Comparison of ENCODE assay signal across 8 cellular contexts in the genomic region with DNA sequence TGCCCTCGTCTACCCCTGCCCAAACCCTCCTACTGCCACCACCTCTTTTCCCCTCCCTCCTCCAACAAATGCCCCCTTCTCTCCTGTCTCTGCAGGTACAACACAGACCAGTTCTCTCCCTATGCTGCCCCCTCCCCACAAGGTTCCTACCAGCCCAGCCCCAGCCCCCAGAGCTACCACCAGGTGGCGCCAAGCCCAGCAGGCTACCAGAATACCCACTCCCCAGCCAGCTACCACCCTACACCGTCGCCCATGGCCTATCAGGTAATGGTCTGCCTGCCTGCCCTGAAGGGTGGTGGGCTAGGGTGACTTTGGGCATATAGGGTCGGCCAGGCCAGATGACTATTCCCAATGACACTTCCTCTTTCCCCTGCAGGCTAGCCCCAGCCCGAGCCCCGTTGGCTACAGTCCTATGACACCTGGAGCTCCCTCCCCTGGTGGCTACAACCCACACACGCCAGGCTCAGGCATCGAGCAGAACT. TPM values are rescaled to one million over a fixed set of nuclear protein-coding genes. Genes with fewer than 3 reads are reported as not detected.
DNase-seq lines count a peak whose midpoint lies in the region; ATAC-seq, FAIRE-seq and TF ChIP-seq lines count a peak whose summit lies in the region.

No MANE protein-coding gene starts in this region.

- intact Hi-C loops in HepG2 (cut with micrococcal nuclease; ENCODE audit: unreplicated experiment), result loop anchor here (1.0 kb wide), 1 partner anchor 58 kb away; a partner anchor contains a TSS

- POLR2A ChIA-PET in HepG2 (lab: Yijun Ruan, JAX), result interaction anchor here (0.9 to 1.2 kb wide), 2 partner anchors 38 to 62 kb away, joined by 3 read pairs; a partner anchor contains a TSS

- H4K20me1 ChIP-seq in HepG2 (ENCODE audit: insufficient read depth, low read length), result no peaks in the 10 kb centered on the region

- H3K27ac ChIP-seq in HepG2 (ENCODE audit: extremely low read length, insufficient read depth, low read length), result no peak overlapping the region

- no peaks in the 10 kb centered on the region for H3K27me3 ChIP-seq in bronchial epithelial cell (ENCODE audit: control insufficient read depth, insufficient read depth, low read length)
- no peaks in the 10 kb centered on the region; a peak in 1 of 5 replicates for H3K27me3 ChIP-seq in HepG2 (ENCODE audit: control insufficient read depth in 1 of 2, insufficient read depth in 2 of 2, low read length in 2 of 2)

- H3K36me3 ChIP-seq in bronchial epithelial cell (ENCODE audit: control insufficient read depth, insufficient read depth, low read length) (peaks cover 57% of the 10 kb centered on the region), HepG2 (replicated peaks in 1 of 2; ENCODE audit: control insufficient read depth in 1 of 2, insufficient read depth in 2 of 2, low read length in 2 of 2) (peaks cover 34 to 68% of the 10 kb centered on the region in 2 experiments)

- peak; percentile 36 for DNase-seq in EH (ENCODE audit: low read depth)
- DNase-seq in NCI-H128 (lab: John Stamatoyannopoulos, UW; ENCODE audit: unreplicated experiment), result peak; percentile 7
- DNase-seq in activated CD4-positive, alpha-beta T cell treated with anti-CD3 and anti-CD28 coated beads for 1 hour, result peak; percentile 66
- DNase-seq in bronchial epithelial cell (ENCODE audit: low read depth), result no peak
- DNase-seq in HepG2 (ENCODE audit: low spot score), result peak; percentile 30
- peak; percentile 29 for DNase-seq in stimulated activated CD8-positive, alpha-beta memory T cell treated with anti-CD3 and anti-CD28 coated beads, Interleukin-12 subunit alpha, Interleukin-12 subunit beta, amount 100 ng/mL, for 4 hours (ENCODE audit: low read depth)
- no peak for DNase-seq in DMS153 treated with DMSO at 0.1 percent for 48 hours (lab: John Stamatoyannopoulos, UW; ENCODE audit: unreplicated experiment)

- H3K79me2 ChIP-seq in HepG2 (ENCODE audit: insufficient read depth, low read length), result no peaks in the 10 kb centered on the region

- BruUV-seq in HepG2 (replicated peaks; lab: Mats Ljungman, UMichigan), result no TSS peak

- H3K4me3 ChIP-seq in bronchial epithelial cell (ENCODE audit: low read depth, low read length) (no peak overlapping the region), HepG2 (replicated peaks in 1 of 3; ENCODE audit: insufficient read depth in 1 of 3, low read depth in 2 of 3, low read length in 3 of 3) (no peak overlapping the region)

- no peak overlapping the region for H3K9ac ChIP-seq in HepG2 (ENCODE audit: insufficient read depth, low read depth, low read length)

- ATAC-seq in HepG2 (peak; percentile 87), HG03378 (IDR thresholded peaks at IDR 0.05; ENCODE audit: unreplicated experiment) (no peak)

- TF ChIP-seq EP300 in HepG2 (IDR thresholded peaks at IDR 0.05; ENCODE audit: low read depth in 2 of 2, low read length in 2 of 2) (no peak), HepG2 (CRISPR knock-in tag; IDR thresholded peaks at IDR 0.05; ENCODE audit: borderline replicate concordance) (no peak)

- H3K9me3 ChIP-seq in HepG2 (ENCODE audit: low read length), result no peaks in the 10 kb centered on the region

- in situ Hi-C loops in HepG2 (cut with HindIII; ENCODE audit: extremely low pct_ligation_motif_present, low pct_unique_long_range_greater_than_20kb), result no loop called here

- no peak overlapping the region for H2AFZ ChIP-seq in HepG2 (ENCODE audit: low read length)

- TF ChIP-seq CTCF in bronchial epithelial cell (IDR thresholded peaks at IDR 0.05; ENCODE audit: insufficient read depth, low read length, severe bottlenecking) (peak; percentile 87), HepG2 (CRISPR knock-in tag; IDR thresholded peaks at IDR 0.05) (peak; percentile 90)

- 81% methylated on average over 6 of the region's 9 CpGs for WGBS in HepG2 (ENCODE audit: low lambda C conversion rate)

- CTCF ChIA-PET in HepG2 (lab: Yijun Ruan, JAX; ENCODE audit: low intra/inter-chr PET ratio, low total read pairs), result interaction anchor here (0.8 to 2.9 kb wide), 3 partner anchors 29 to 66 kb away, joined by 3 to 20 read pairs (median 3); a partner anchor contains a TSS

- FAIRE-seq in bronchial epithelial cell (lab: Jason Lieb, UNC), result no peak
- FAIRE-seq in HepG2 (lab: Jason Lieb, UNC), result no peak

- no peak for TF ChIP-seq POLR2A in HepG2 (IDR thresholded peaks at IDR 0.05; ENCODE audit: insufficient read depth in 1 of 2, low read depth in 2 of 2, low read length in 2 of 2)

- no peaks in the 10 kb centered on the region for H3K4me1 ChIP-seq in HepG2 (ENCODE audit: insufficient read depth, low read length)

- no peak overlapping the region for H3K4me2 ChIP-seq in HepG2 (ENCODE audit: low read depth, low read length)

- TF ChIP-seq RAD21 in HepG2 (CRISPR knock-in tag; IDR thresholded peaks at IDR 0.05), result peak; percentile 70

RNA-seq across cellular contexts. Expression of a gene that starts 6.5 kb away (rescaled TPM):
- total RNA-seq in bronchial epithelial cell (84.2 and 99.5 TPM in 2 replicates), HepG2 (2016; rRNA removed; fragmentation: Illumina TruSeq; extraction: Trizol) (89.1 and 91.1 TPM in 2 replicates)
- total RNA-seq in HepG2 (2016; cell fraction: cytosol; rRNA removed; fragmentation: Illumina TruSeq; extraction: Trizol; ENCODE audit: low read depth), result 37.5 and 47.3 TPM in 2 replicates
- 85.4 and 88.5 TPM in 2 replicates for total RNA-seq in HepG2 (2016; cell fraction: insoluble cytoplasmic fraction; rRNA removed; fragmentation: Illumina TruSeq; extraction: Trizol)
- 43.0 and 47.2 TPM in 2 replicates for total RNA-seq in HepG2 (2016; cell fraction: membrane; rRNA removed; fragmentation: Illumina TruSeq; extraction: Trizol)
- 57.0 and 65.5 TPM in 2 replicates for total RNA-seq in HepG2 (2016; cell fraction: nucleus; rRNA removed; fragmentation: Illumina TruSeq; extraction: Trizol)
- 90.0 and 92.5 TPM in 2 replicates for polyA plus RNA-seq in HepG2 (2011; rRNA removed)
- 85.2 and 108 TPM in 2 replicates for polyA plus RNA-seq in HepG2 (2011; cell fraction: cytosol; rRNA removed)
- 135 and 143 TPM in 2 replicates for polyA plus RNA-seq in HepG2 (2011; cell fraction: nucleus; rRNA removed)
- 65.0 and 84.2 TPM in 2 replicates for polyA plus RNA-seq in HepG2 (2012)
- polyA plus RNA-seq in HepG2 (2016; cell fraction: cytosol; fragmentation: Illumina TruSeq; extraction: Trizol; ENCODE audit: low read depth), result 41.8 and 47.0 TPM in 2 replicates
- 88.6 and 92.5 TPM in 2 replicates for polyA plus RNA-seq in HepG2 (2016; cell fraction: insoluble cytoplasmic fraction; fragmentation: Illumina TruSeq; extraction: Trizol; ENCODE audit: low read depth)
- polyA plus RNA-seq in HepG2 (2016; cell fraction: membrane; fragmentation: Illumina TruSeq; extraction: Trizol; ENCODE audit: low read depth), result 38.0 and 40.4 TPM in 2 replicates
- polyA plus RNA-seq in HepG2 (2016; cell fraction: nucleus; fragmentation: Illumina TruSeq; extraction: Trizol; ENCODE audit: insufficient read depth, low read depth), result 111 and 123 TPM in 2 replicates
- 121 and 194 TPM in 2 replicates for polyA minus RNA-seq in HepG2 (2011; rRNA and poly(A)+ RNA removed; ENCODE audit: low replicate concordance)
- 41.5 and 44.7 TPM in 2 replicates for polyA minus RNA-seq in HepG2 (2011; cell fraction: cytosol; rRNA and poly(A)+ RNA removed)
- 42.4 and 52.5 TPM in 2 replicates for polyA minus RNA-seq in HepG2 (2011; cell fraction: nucleus; rRNA and poly(A)+ RNA removed)

RNA-seq across cellular contexts. Expression of a gene that starts 24.6 kb away (rescaled TPM):
- 0.26 TPM in 1 of 2 replicates, not detected in the other for total RNA-seq in bronchial epithelial cell
- 0.35 and 0.53 TPM in 2 replicates for total RNA-seq in HepG2 (2016; rRNA removed; fragmentation: Illumina TruSeq; extraction: Trizol)
- 1.4 and 1.6 TPM in 2 replicates for total RNA-seq in HepG2 (2016; cell fraction: cytosol; rRNA removed; fragmentation: Illumina TruSeq; extraction: Trizol; ENCODE audit: low read depth)
- total RNA-seq in HepG2 (2016; cell fraction: insoluble cytoplasmic fraction; rRNA removed; fragmentation: Illumina TruSeq; extraction: Trizol), result 0.28 and 0.37 TPM in 2 replicates
- total RNA-seq in HepG2 (2016; cell fraction: membrane; rRNA removed; fragmentation: Illumina TruSeq; extraction: Trizol), result 0.90 and 0.93 TPM in 2 replicates
- total RNA-seq in HepG2 (2016; cell fraction: nucleus; rRNA removed; fragmentation: Illumina TruSeq; extraction: Trizol), result 0.16 and 0.31 TPM in 2 replicates
- polyA plus RNA-seq in HepG2 (2011; rRNA removed), result 0.55 and 0.60 TPM in 2 replicates
- polyA plus RNA-seq in HepG2 (2011; cell fraction: cytosol; rRNA removed), result 0.60 and 0.64 TPM in 2 replicates
- polyA plus RNA-seq in HepG2 (2011; cell fraction: nucleus; rRNA removed), result 0.27 and 0.33 TPM in 2 replicates
- polyA plus RNA-seq in HepG2 (2012), result 0.39 and 0.51 TPM in 2 replicates
- polyA plus RNA-seq in HepG2 (2016; cell fraction: cytosol; fragmentation: Illumina TruSeq; extraction: Trizol; ENCODE audit: low read depth), result 1.9 and 2.0 TPM in 2 replicates
- polyA plus RNA-seq in HepG2 (2016; cell fraction: insoluble cytoplasmic fraction; fragmentation: Illumina TruSeq; extraction: Trizol; ENCODE audit: low read depth), result 0.54 and 0.55 TPM in 2 replicates
- 0.90 and 1.1 TPM in 2 replicates for polyA plus RNA-seq in HepG2 (2016; cell fraction: membrane; fragmentation: Illumina TruSeq; extraction: Trizol; ENCODE audit: low read depth)
- polyA plus RNA-seq in HepG2 (2016; cell fraction: nucleus; fragmentation: Illumina TruSeq; extraction: Trizol; ENCODE audit: insufficient read depth, low read depth), result 0.41 TPM in 2 replicates
- 0.42 and 0.63 TPM in 2 replicates for polyA minus RNA-seq in HepG2 (2011; rRNA and poly(A)+ RNA removed; ENCODE audit: low replicate concordance)
- not detected in 2 replicates for polyA minus RNA-seq in HepG2 (2011; cell fraction: cytosol; rRNA and poly(A)+ RNA removed)
- polyA minus RNA-seq in HepG2 (2011; cell fraction: nucleus; rRNA and poly(A)+ RNA removed), result 0.25 and 0.39 TPM in 2 replicates

RNA-seq across cellular contexts. Expression of a gene that starts 28.8 kb away (rescaled TPM):
- total RNA-seq in bronchial epithelial cell, result 41.9 and 48.1 TPM in 2 replicates
- 34.9 and 48.2 TPM in 2 replicates for total RNA-seq in HepG2 (2016; rRNA removed; fragmentation: Illumina TruSeq; extraction: Trizol)
- 10.1 and 10.2 TPM in 2 replicates for total RNA-seq in HepG2 (2016; cell fraction: cytosol; rRNA removed; fragmentation: Illumina TruSeq; extraction: Trizol; ENCODE audit: low read depth)
- 31.0 and 56.4 TPM in 2 replicates for total RNA-seq in HepG2 (2016; cell fraction: insoluble cytoplasmic fraction; rRNA removed; fragmentation: Illumina TruSeq; extraction: Trizol)
- total RNA-seq in HepG2 (2016; cell fraction: membrane; rRNA removed; fragmentation: Illumina TruSeq; extraction: Trizol), result 24.1 and 24.5 TPM in 2 replicates
- total RNA-seq in HepG2 (2016; cell fraction: nucleus; rRNA removed; fragmentation: Illumina TruSeq; extraction: Trizol), result 40.8 and 47.1 TPM in 2 replicates
- polyA plus RNA-seq in HepG2 (2011; rRNA removed), result 49.0 and 51.7 TPM in 2 replicates
- 25.7 and 31.7 TPM in 2 replicates for polyA plus RNA-seq in HepG2 (2011; cell fraction: cytosol; rRNA removed)
- polyA plus RNA-seq in HepG2 (2011; cell fraction: nucleus; rRNA removed), result 253 and 283 TPM in 2 replicates
- polyA plus RNA-seq in HepG2 (2012), result 67.2 and 69.5 TPM in 2 replicates
- polyA plus RNA-seq in HepG2 (2016; cell fraction: cytosol; fragmentation: Illumina TruSeq; extraction: Trizol; ENCODE audit: low read depth), result 6.0 and 6.1 TPM in 2 replicates
- polyA plus RNA-seq in HepG2 (2016; cell fraction: insoluble cytoplasmic fraction; fragmentation: Illumina TruSeq; extraction: Trizol; ENCODE audit: low read depth), result 36.5 and 56.7 TPM in 2 replicates
- polyA plus RNA-seq in HepG2 (2016; cell fraction: membrane; fragmentation: Illumina TruSeq; extraction: Trizol; ENCODE audit: low read depth), result 12.5 and 14.4 TPM in 2 replicates
- 151 and 174 TPM in 2 replicates for polyA plus RNA-seq in HepG2 (2016; cell fraction: nucleus; fragmentation: Illumina TruSeq; extraction: Trizol; ENCODE audit: insufficient read depth, low read depth)
- 47.0 and 62.8 TPM in 2 replicates for polyA minus RNA-seq in HepG2 (2011; rRNA and poly(A)+ RNA removed; ENCODE audit: low replicate concordance)
- 24.6 and 28.9 TPM in 2 replicates for polyA minus RNA-seq in HepG2 (2011; cell fraction: cytosol; rRNA and poly(A)+ RNA removed)
- polyA minus RNA-seq in HepG2 (2011; cell fraction: nucleus; rRNA and poly(A)+ RNA removed), result 41.6 and 42.1 TPM in 2 replicates

RNA-seq across cellular contexts. Expression of a gene that starts 38.4 kb away (rescaled TPM):
- 75.3 and 94.3 TPM in 2 replicates for total RNA-seq in bronchial epithelial cell
- 488 and 790 TPM in 2 replicates for total RNA-seq in HepG2 (2016; rRNA removed; fragmentation: Illumina TruSeq; extraction: Trizol)
- total RNA-seq in HepG2 (2016; cell fraction: cytosol; rRNA removed; fragmentation: Illumina TruSeq; extraction: Trizol; ENCODE audit: low read depth), result 875 and 1,100 TPM in 2 replicates
- total RNA-seq in HepG2 (2016; cell fraction: insoluble cytoplasmic fraction; rRNA removed; fragmentation: Illumina TruSeq; extraction: Trizol), result 524 and 648 TPM in 2 replicates
- total RNA-seq in HepG2 (2016; cell fraction: membrane; rRNA removed; fragmentation: Illumina TruSeq; extraction: Trizol), result 1,389 and 1,434 TPM in 2 replicates
- 216 and 289 TPM in 2 replicates for total RNA-seq in HepG2 (2016; cell fraction: nucleus; rRNA removed; fragmentation: Illumina TruSeq; extraction: Trizol)
- polyA plus RNA-seq in HepG2 (2011; rRNA removed), result 2,583 and 2,596 TPM in 2 replicates
- 6,196 and 9,335 TPM in 2 replicates for polyA plus RNA-seq in HepG2 (2011; cell fraction: cytosol; rRNA removed)
- polyA plus RNA-seq in HepG2 (2011; cell fraction: nucleus; rRNA removed), result 2,074 and 2,083 TPM in 2 replicates
- polyA plus RNA-seq in HepG2 (2012), result 3,042 and 3,601 TPM in 2 replicates
- polyA plus RNA-seq in HepG2 (2016; cell fraction: cytosol; fragmentation: Illumina TruSeq; extraction: Trizol; ENCODE audit: low read depth), result 3,994 and 4,562 TPM in 2 replicates
- polyA plus RNA-seq in HepG2 (2016; cell fraction: insoluble cytoplasmic fraction; fragmentation: Illumina TruSeq; extraction: Trizol; ENCODE audit: low read depth), result 2,744 and 2,812 TPM in 2 replicates
- 5,655 and 5,989 TPM in 2 replicates for polyA plus RNA-seq in HepG2 (2016; cell fraction: membrane; fragmentation: Illumina TruSeq; extraction: Trizol; ENCODE audit: low read depth)
- polyA plus RNA-seq in HepG2 (2016; cell fraction: nucleus; fragmentation: Illumina TruSeq; extraction: Trizol; ENCODE audit: insufficient read depth, low read depth), result 1,642 and 1,701 TPM in 2 replicates
- 2,434 and 2,985 TPM in 2 replicates for polyA minus RNA-seq in HepG2 (2011; rRNA and poly(A)+ RNA removed; ENCODE audit: low replicate concordance)
- 1,333 and 1,373 TPM in 2 replicates for polyA minus RNA-seq in HepG2 (2011; cell fraction: cytosol; rRNA and poly(A)+ RNA removed)
- 311 and 415 TPM in 2 replicates for polyA minus RNA-seq in HepG2 (2011; cell fraction: nucleus; rRNA and poly(A)+ RNA removed)

RNA-seq across cellular contexts. Expression of a gene that starts 40.8 kb away (rescaled TPM):
- total RNA-seq in bronchial epithelial cell (not detected in 2 replicates), HepG2 (2016; rRNA removed; fragmentation: Illumina TruSeq; extraction: Trizol) (not detected in 2 replicates)
- total RNA-seq in HepG2 (2016; cell fraction: cytosol; rRNA removed; fragmentation: Illumina TruSeq; extraction: Trizol; ENCODE audit: low read depth), result not detected in 2 replicates
- total RNA-seq in HepG2 (2016; cell fraction: insoluble cytoplasmic fraction; rRNA removed; fragmentation: Illumina TruSeq; extraction: Trizol), result not detected in 2 replicates
- not detected in 2 replicates for total RNA-seq in HepG2 (2016; cell fraction: membrane; rRNA removed; fragmentation: Illumina TruSeq; extraction: Trizol)
- 0.47 TPM in 1 of 2 replicates, not detected in the other for total RNA-seq in HepG2 (2016; cell fraction: nucleus; rRNA removed; fragmentation: Illumina TruSeq; extraction: Trizol)
- not detected in 2 replicates for polyA plus RNA-seq in HepG2 (2011; rRNA removed)
- polyA plus RNA-seq in HepG2 (2011; cell fraction: cytosol; rRNA removed), result not detected in 2 replicates
- 0.17 and 0.76 TPM in 2 replicates for polyA plus RNA-seq in HepG2 (2011; cell fraction: nucleus; rRNA removed)
- polyA plus RNA-seq in HepG2 (2012), result not detected in 2 replicates
- polyA plus RNA-seq in HepG2 (2016; cell fraction: cytosol; fragmentation: Illumina TruSeq; extraction: Trizol; ENCODE audit: low read depth), result not detected in 2 replicates
- not detected in 2 replicates for polyA plus RNA-seq in HepG2 (2016; cell fraction: insoluble cytoplasmic fraction; fragmentation: Illumina TruSeq; extraction: Trizol; ENCODE audit: low read depth)
- polyA plus RNA-seq in HepG2 (2016; cell fraction: membrane; fragmentation: Illumina TruSeq; extraction: Trizol; ENCODE audit: low read depth), result not detected in 2 replicates
- not detected in 2 replicates for polyA plus RNA-seq in HepG2 (2016; cell fraction: nucleus; fragmentation: Illumina TruSeq; extraction: Trizol; ENCODE audit: insufficient read depth, low read depth)
- polyA minus RNA-seq in HepG2 (2011; rRNA and poly(A)+ RNA removed; ENCODE audit: low replicate concordance), result not detected in 2 replicates
- polyA minus RNA-seq in HepG2 (2011; cell fraction: cytosol; rRNA and poly(A)+ RNA removed), result not detected in 2 replicates
- not detected in 2 replicates for polyA minus RNA-seq in HepG2 (2011; cell fraction: nucleus; rRNA and poly(A)+ RNA removed)

Comparison
In these comparisons a context has a peak if more than half of its experiments do, and no peak if none do; other contexts are left out.
1. DNase-seq: peak in EH (single experiment), NCI-H128 (single experiment), activated CD4-positive, alpha-beta T cell treated with anti-CD3 and anti-CD28 coated beads for 1 hour (single experiment), HepG2 (single experiment) and stimulated activated CD8-positive, alpha-beta memory T cell treated with anti-CD3 and anti-CD28 coated beads, Interleukin-12 subunit alpha, Interleukin-12 subunit beta, amount 100 ng/mL, for 4 hours (single experiment); none in bronchial epithelial cell (single experiment) and DMS153 treated with DMSO at 0.1 percent for 48 hours (single experiment).